30 cellular contexts compared by ENCODE assay signal in the genomic region with DNA sequence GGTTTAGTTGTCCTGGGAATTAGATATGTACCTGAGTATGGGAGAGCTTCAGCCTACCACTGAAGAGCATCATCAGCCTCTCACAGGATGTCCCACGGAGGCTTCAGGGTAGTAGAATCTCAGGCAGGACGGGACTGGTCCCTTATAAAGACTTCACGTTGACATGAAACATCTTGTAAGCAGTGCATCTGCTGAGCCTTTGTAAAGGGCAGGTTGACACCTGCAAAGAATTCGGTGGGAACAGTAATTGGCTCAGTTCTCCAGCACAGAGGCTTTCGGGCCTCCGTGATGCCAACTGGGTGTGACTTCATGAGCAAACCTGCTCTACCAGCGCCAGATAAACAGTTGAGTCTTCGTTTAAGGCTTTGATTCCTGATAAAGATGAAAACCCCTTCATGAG.
"Had no signal": no experiment of that assay in that cellular context is flagged by ENCODE, and none has a peak within 500 bp of the region (broad histone marks: within the 10 kb centered on the region; RNA-seq: fewer than 3 reads in every experiment).

No MANE protein-coding gene starts in this region.

- H3K4me3 ChIP-seq: adrenal gland, body of pancreas, coronary artery, dorsolateral prefrontal cortex, esophagus muscularis mucosa, pancreas, psoas muscle, stomach, tibial artery, upper lobe of right lung had no signal

- H3K36me3 ChIP-seq: adrenal gland, esophagus muscularis mucosa, pancreas, stomach, tibial artery, upper lobe of right lung had no signal

- H3K36me3 Mint-ChIP-seq: activated CD4-positive, alpha-beta memory T cell treated with anti-CD3 and anti-CD28 coated beads for 36 hours; activated naive CD8-positive, alpha-beta T cell treated with anti-CD3 and anti-CD28 coated beads for 36 hours; naive thymus-derived CD4-positive, alpha-beta T cell had no signal

- H3K27ac Mint-ChIP-seq: activated CD4-positive, alpha-beta memory T cell treated with anti-CD3 and anti-CD28 coated beads for 36 hours; activated CD4-positive, alpha-beta T cell treated with anti-CD3 and anti-CD28 coated beads, Interleukin-2, amount 10 ng/mL, durations not matched to agents 24 days and 14 days; activated naive CD4-positive, alpha-beta T cell treated with anti-CD3 and anti-CD28 coated beads for 36 hours; activated naive CD8-positive, alpha-beta T cell treated with anti-CD3 and anti-CD28 coated beads for 36 hours; activated T-helper 1 cell treated with anti-CD3 and anti-CD28 coated beads, Interleukin-12 subunit alpha, Interleukin-12 subunit beta, Interleukin-2, Interleukin-4 antibody, amounts not matched to agents 30 ng/mL and 10 ng/mL and 1 ng/mL, durations not matched to agents 14 hours and 24 hours and 36 hours; stimulated activated naive B cell treated with anti-CD40 and anti-IgM and Interleukin-4, amounts not matched to agents 10 μg/mL and 1 μg/mL and 100 μg/mL, for 72 hours; T-helper 17 cell had no signal

- H3K4me1 ChIP-seq: adrenal gland, body of pancreas, pancreas, psoas muscle, tibial artery, upper lobe of right lung had no signal

- ATAC-seq: body of pancreas; naive thymus-derived CD4-positive, alpha-beta T cell; pancreas; psoas muscle; stimulated activated naive B cell treated with anti-CD40 and anti-IgM and Interleukin-4, amounts not matched to agents 10 μg/mL and 1 μg/mL and 100 μg/mL, for 72 hours; T-helper 17 cell; upper lobe of right lung had no signal

- DNase-seq: activated CD4-positive, alpha-beta memory T cell treated with anti-CD3 and anti-CD28 coated beads for 36 hours; activated CD4-positive, alpha-beta T cell treated with anti-CD3 and anti-CD28 coated beads, Interleukin-2, amount 10 ng/mL, durations not matched to agents 24 days and 14 days; activated CD4-positive, CD25-positive, alpha-beta regulatory T cell treated with anti-CD3 and anti-CD28 coated beads, Interleukin-2, amount 50 U/mL, for 72 hours; activated CD8-positive, alpha-beta memory T cell treated with anti-CD3 and anti-CD28 coated beads, Interleukin-2, amount 50 U/mL, for 4 hours; activated effector memory CD4-positive, alpha-beta T cell treated with anti-CD3 and anti-CD28 coated beads, Interleukin-2, amount 50 U/mL, for 16 hours; activated naive CD4-positive, alpha-beta T cell treated with anti-CD3 and anti-CD28 coated beads for 36 hours; activated naive CD8-positive, alpha-beta T cell treated with anti-CD3 and anti-CD28 coated beads for 36 hours; activated T-cell treated with anti-CD3 and anti-CD28 coated beads, Interleukin-2, amount 50 U/mL, for 1 hour; adrenal gland; aorta; body of pancreas; dorsolateral prefrontal cortex; effector memory CD4-positive, alpha-beta T cell; midbrain; naive thymus-derived CD4-positive, alpha-beta T cell; nucleus accumbens; pancreas; psoas muscle; stimulated activated CD4-positive, alpha-beta T cell treated with anti-CD3 and anti-CD28 coated beads, Interleukin-15, amount 100 ng/mL, for 24 hours; stimulated activated CD4-positive, alpha-beta T cell treated with anti-CD3 and anti-CD28 coated beads, Interleukin-2, amount 100 ng/mL, for 24 hours; stimulated activated naive B cell treated with anti-CD40 and anti-IgM and Interleukin-4, amounts not matched to agents 10 μg/mL and 1 μg/mL and 100 μg/mL, for 72 hours; stomach; T-helper 17 cell; T1000; tibial artery; upper lobe of right lung had no signal

- H3K27ac ChIP-seq: adrenal gland, body of pancreas, coronary artery, dorsolateral prefrontal cortex, esophagus muscularis mucosa, pancreas, psoas muscle, stomach, tibial artery, upper lobe of right lung had no signal

- H3K4me3 Mint-ChIP-seq: activated CD4-positive, alpha-beta memory T cell treated with anti-CD3 and anti-CD28 coated beads for 36 hours; activated CD4-positive, alpha-beta T cell treated with anti-CD3 and anti-CD28 coated beads, Interleukin-2, amount 10 ng/mL, durations not matched to agents 24 days and 14 days; activated naive CD4-positive, alpha-beta T cell treated with anti-CD3 and anti-CD28 coated beads for 36 hours; activated naive CD8-positive, alpha-beta T cell treated with anti-CD3 and anti-CD28 coated beads for 36 hours; activated T-helper 1 cell treated with anti-CD3 and anti-CD28 coated beads, Interleukin-12 subunit alpha, Interleukin-12 subunit beta, Interleukin-2, Interleukin-4 antibody, amounts not matched to agents 30 ng/mL and 10 ng/mL and 1 ng/mL, durations not matched to agents 14 hours and 24 hours and 36 hours; naive thymus-derived CD4-positive, alpha-beta T cell; neural crest cell; stimulated activated naive B cell treated with anti-CD40 and anti-IgM and Interleukin-4, amounts not matched to agents 10 μg/mL and 1 μg/mL and 100 μg/mL, for 72 hours; T-helper 17 cell had no signal

- H3K9me3 Mint-ChIP-seq: activated CD4-positive, alpha-beta memory T cell treated with anti-CD3 and anti-CD28 coated beads for 36 hours; activated CD4-positive, alpha-beta T cell treated with anti-CD3 and anti-CD28 coated beads, Interleukin-2, amount 10 ng/mL, durations not matched to agents 24 days and 14 days; activated naive CD4-positive, alpha-beta T cell treated with anti-CD3 and anti-CD28 coated beads for 36 hours; activated naive CD8-positive, alpha-beta T cell treated with anti-CD3 and anti-CD28 coated beads for 36 hours; activated T-helper 1 cell treated with anti-CD3 and anti-CD28 coated beads, Interleukin-12 subunit alpha, Interleukin-12 subunit beta, Interleukin-2, Interleukin-4 antibody, amounts not matched to agents 30 ng/mL and 10 ng/mL and 1 ng/mL, durations not matched to agents 14 hours and 24 hours and 36 hours; naive thymus-derived CD4-positive, alpha-beta T cell; neural crest cell; stimulated activated naive B cell treated with anti-CD40 and anti-IgM and Interleukin-4, amounts not matched to agents 10 μg/mL and 1 μg/mL and 100 μg/mL, for 72 hours had no signal

- H3K27me3 ChIP-seq: adrenal gland, body of pancreas, dorsolateral prefrontal cortex, esophagus muscularis mucosa, pancreas, stomach, tibial artery, upper lobe of right lung had no signal

- H3K4me1 Mint-ChIP-seq: neural crest cell had no signal

- H3K9me3 ChIP-seq: adrenal gland, body of pancreas, esophagus muscularis mucosa, pancreas, psoas muscle, stomach, tibial artery, upper lobe of right lung had no signal

- H3K27me3 Mint-ChIP-seq: activated CD4-positive, alpha-beta memory T cell treated with anti-CD3 and anti-CD28 coated beads for 36 hours; activated naive CD8-positive, alpha-beta T cell treated with anti-CD3 and anti-CD28 coated beads for 36 hours; naive thymus-derived CD4-positive, alpha-beta T cell; stimulated activated naive B cell treated with anti-CD40 and anti-IgM and Interleukin-4, amounts not matched to agents 10 μg/mL and 1 μg/mL and 100 μg/mL, for 72 hours; T-helper 17 cell had no signal
